1 cellular context compared by ENCODE assay signal in genomic region chr11:84106560-84106959, GRCh38.
TF ChIP-seq lines count a peak whose summit lies in the region.

No MANE protein-coding gene starts in this region.

TF ChIP-seq in IMR-90, 13 proteins besides CTCF, POLR2A, EP300 and RAD21 (continued from another document):
- TF ChIP-seq USF2 (IDR thresholded peaks at IDR 0.05; ENCODE audit: low read depth, low read length): no peak
- no peak for TF ChIP-seq BHLHE40 (IDR thresholded peaks at IDR 0.05; ENCODE audit: low read depth, low read length)
- no peak for TF ChIP-seq MAZ (IDR thresholded peaks at IDR 0.05; ENCODE audit: borderline replicate concordance, low read depth, low read length)
- no peak for TF ChIP-seq FOS (IDR thresholded peaks at IDR 0.05; ENCODE audit: low read depth, low read length)
- no peak for TF ChIP-seq MXI1 (IDR thresholded peaks at IDR 0.05; ENCODE audit: borderline replicate concordance, low read depth, low read length)
- TF ChIP-seq RFX5 (IDR thresholded peaks at IDR 0.05; ENCODE audit: low read depth, low read length): no peak
- no peak for TF ChIP-seq NFE2L2 (IDR thresholded peaks at IDR 0.05; ENCODE audit: low read depth, low read length)
